Comparison of ENCODE assay signal across 36 cellular contexts in genomic region chr11:32302826-32303225, GRCh38.
"Had no signal": no experiment of that assay in that cellular context is flagged by ENCODE, and none has a peak within 500 bp of the region (broad histone marks: within the 10 kb centered on the region; RNA-seq: fewer than 3 reads in every experiment).

No MANE protein-coding gene starts in this region.

- H3K27me3 ChIP-seq: body of pancreas, cardiac muscle cell, esophagus muscularis mucosa, gastroesophageal sphincter had no signal

- H3K9me3 Mint-ChIP-seq: activated B cell treated with CpG ODN at 0.5 μM for 24 hours; activated CD8-positive, alpha-beta T cell treated with anti-CD3 and anti-CD28 coated beads for 36 hours; activated naive CD4-positive, alpha-beta T cell treated with anti-CD3 and anti-CD28 coated beads for 36 hours; activated naive CD4-positive, alpha-beta T cell treated with anti-CD3 and anti-CD28 coated beads, Interleukin-2, amount 50 U/mL, for 24 hours; activated naive CD8-positive, alpha-beta T cell treated with anti-CD3 and anti-CD28 coated beads for 36 hours; activated naive CD8-positive, alpha-beta T cell treated with anti-CD3 and anti-CD28 coated beads, Interleukin-2, amount 50 U/mL, for 24 hours; activated T-helper 1 cell treated with anti-CD3 and anti-CD28 coated beads, Interleukin-12 subunit alpha, Interleukin-12 subunit beta, Interleukin-2, Interleukin-4 antibody, amounts not matched to agents 30 ng/mL and 10 ng/mL and 1 ng/mL, durations not matched to agents 14 hours and 24 hours and 36 hours; activated T-helper 2 cell treated with anti-CD3 and anti-CD28 coated beads, Interferon-gamma antibody, Interleukin-2, Interleukin-4, amounts not matched to agents 10 μg/mL and 5 μg/mL and 100 μg/mL, durations not matched to agents 14 hours and 24 hours and 36 hours; central memory CD8-positive, alpha-beta T cell; dendritic cell treated with granulocyte-macrophage colony-stimulating factor and Interleukin-4, amounts not matched to agents 40 ng/mL and 50 ng/mL, for 4 days; endodermal cell; T-helper 2 cell treated with Interferon-gamma antibody and Interleukin-4, amounts not matched to agents 5 μg/mL and 100 μg/mL, for 36 hours had no signal

- DNase-seq: activated B cell treated with CpG ODN at 0.5 μM for 24 hours; activated CD4-positive, alpha-beta T cell treated with anti-CD3 and anti-CD28 coated beads for 48 hours; activated CD4-positive, alpha-beta T cell treated with anti-CD3 and anti-CD28 coated beads, Interleukin-2, amount 50 U/mL, for 1 hour; activated CD4-positive, alpha-beta T cell treated with anti-CD3 and anti-CD28 coated beads, Interleukin-2, amount 50 U/mL, for 48 hours; activated CD8-positive, alpha-beta memory T cell treated with anti-CD3 and anti-CD28 coated beads for 24 hours; activated CD8-positive, alpha-beta T cell treated with anti-CD3 and anti-CD28 coated beads for 36 hours; activated effector memory CD4-positive, alpha-beta T cell treated with anti-CD3 and anti-CD28 coated beads, Interleukin-2, amount 50 U/mL, for 16 hours; activated naive CD4-positive, alpha-beta T cell treated with anti-CD3 and anti-CD28 coated beads for 36 hours; activated naive CD8-positive, alpha-beta T cell treated with anti-CD3 and anti-CD28 coated beads for 36 hours; activated naive CD8-positive, alpha-beta T cell treated with anti-CD3 and anti-CD28 coated beads, Interleukin-2, amount 50 U/mL, for 24 hours; activated T-cell treated with anti-CD3 and anti-CD28 coated beads, Interleukin-2, amount 50 U/mL, for 1 hour; activated T-cell treated with anti-CD3 and anti-CD28 coated beads, Interleukin-2, amount 50 U/mL, for 48 hours; adrenal gland; amygdala; aorta; body of pancreas; dorsolateral prefrontal cortex; effector memory CD4-positive, alpha-beta T cell; endodermal cell; erythroblast; foreskin melanocyte; head of caudate nucleus; T-helper 1 cell; T-helper 17 cell; T1000; WERI-Rb-1 had no signal

- H3K4me3 Mint-ChIP-seq: activated B cell treated with CpG ODN at 0.5 μM for 24 hours; activated CD8-positive, alpha-beta T cell treated with anti-CD3 and anti-CD28 coated beads for 36 hours; activated naive CD4-positive, alpha-beta T cell treated with anti-CD3 and anti-CD28 coated beads for 36 hours; activated naive CD4-positive, alpha-beta T cell treated with anti-CD3 and anti-CD28 coated beads, Interleukin-2, amount 50 U/mL, for 24 hours; activated naive CD8-positive, alpha-beta T cell treated with anti-CD3 and anti-CD28 coated beads for 36 hours; activated naive CD8-positive, alpha-beta T cell treated with anti-CD3 and anti-CD28 coated beads, Interleukin-2, amount 50 U/mL, for 24 hours; activated T-helper 1 cell treated with anti-CD3 and anti-CD28 coated beads, Interleukin-12 subunit alpha, Interleukin-12 subunit beta, Interleukin-2, Interleukin-4 antibody, amounts not matched to agents 30 ng/mL and 10 ng/mL and 1 ng/mL, durations not matched to agents 14 hours and 24 hours and 36 hours; central memory CD8-positive, alpha-beta T cell; dendritic cell treated with granulocyte-macrophage colony-stimulating factor and Interleukin-4, amounts not matched to agents 40 ng/mL and 50 ng/mL, for 4 days; endodermal cell; T-helper 17 cell; T-helper 2 cell treated with Interferon-gamma antibody and Interleukin-4, amounts not matched to agents 5 μg/mL and 100 μg/mL, for 36 hours had no signal

- H3K27ac Mint-ChIP-seq: activated B cell treated with CpG ODN at 0.5 μM for 24 hours; activated CD8-positive, alpha-beta T cell treated with anti-CD3 and anti-CD28 coated beads for 36 hours; activated naive CD4-positive, alpha-beta T cell treated with anti-CD3 and anti-CD28 coated beads for 36 hours; activated naive CD4-positive, alpha-beta T cell treated with anti-CD3 and anti-CD28 coated beads, Interleukin-2, amount 50 U/mL, for 24 hours; activated naive CD8-positive, alpha-beta T cell treated with anti-CD3 and anti-CD28 coated beads for 36 hours; activated naive CD8-positive, alpha-beta T cell treated with anti-CD3 and anti-CD28 coated beads, Interleukin-2, amount 50 U/mL, for 24 hours; activated T-helper 1 cell treated with anti-CD3 and anti-CD28 coated beads, Interleukin-12 subunit alpha, Interleukin-12 subunit beta, Interleukin-2, Interleukin-4 antibody, amounts not matched to agents 30 ng/mL and 10 ng/mL and 1 ng/mL, durations not matched to agents 14 hours and 24 hours and 36 hours; activated T-helper 2 cell treated with anti-CD3 and anti-CD28 coated beads, Interferon-gamma antibody, Interleukin-2, Interleukin-4, amounts not matched to agents 10 μg/mL and 5 μg/mL and 100 μg/mL, durations not matched to agents 14 hours and 24 hours and 36 hours; dendritic cell treated with granulocyte-macrophage colony-stimulating factor and Interleukin-4, amounts not matched to agents 40 ng/mL and 50 ng/mL, for 4 days; endodermal cell; T-helper 17 cell; T-helper 2 cell treated with Interferon-gamma antibody and Interleukin-4, amounts not matched to agents 5 μg/mL and 100 μg/mL, for 36 hours had no signal

- H3K4me1 ChIP-seq: adrenal gland, body of pancreas, esophagus muscularis mucosa, gastroesophageal sphincter had no signal

- H3K27ac ChIP-seq: adrenal gland, body of pancreas, cardiac muscle cell, coronary artery, dorsolateral prefrontal cortex, esophagus muscularis mucosa, gastroesophageal sphincter, WERI-Rb-1 had no signal

- H3K4me1 Mint-ChIP-seq: activated B cell treated with CpG ODN at 0.5 μM for 24 hours; activated naive CD4-positive, alpha-beta T cell treated with anti-CD3 and anti-CD28 coated beads, Interleukin-2, amount 50 U/mL, for 24 hours; activated naive CD8-positive, alpha-beta T cell treated with anti-CD3 and anti-CD28 coated beads, Interleukin-2, amount 50 U/mL, for 24 hours; central memory CD8-positive, alpha-beta T cell; endodermal cell had no signal

- H3K4me3 ChIP-seq: adrenal gland, body of pancreas, cardiac muscle cell, coronary artery, dorsolateral prefrontal cortex, esophagus muscularis mucosa, gastroesophageal sphincter had no signal

- H3K27me3 Mint-ChIP-seq: activated B cell treated with CpG ODN at 0.5 μM for 24 hours; activated CD8-positive, alpha-beta T cell treated with anti-CD3 and anti-CD28 coated beads for 36 hours; activated naive CD4-positive, alpha-beta T cell treated with anti-CD3 and anti-CD28 coated beads, Interleukin-2, amount 50 U/mL, for 24 hours; activated naive CD8-positive, alpha-beta T cell treated with anti-CD3 and anti-CD28 coated beads for 36 hours; activated naive CD8-positive, alpha-beta T cell treated with anti-CD3 and anti-CD28 coated beads, Interleukin-2, amount 50 U/mL, for 24 hours; central memory CD8-positive, alpha-beta T cell; dendritic cell treated with granulocyte-macrophage colony-stimulating factor and Interleukin-4, amounts not matched to agents 40 ng/mL and 50 ng/mL, for 4 days had no signal

- H3K36me3 Mint-ChIP-seq: activated naive CD4-positive, alpha-beta T cell treated with anti-CD3 and anti-CD28 coated beads, Interleukin-2, amount 50 U/mL, for 24 hours; activated naive CD8-positive, alpha-beta T cell treated with anti-CD3 and anti-CD28 coated beads for 36 hours had no signal

- H3K9me3 ChIP-seq: adrenal gland, body of pancreas, esophagus muscularis mucosa, gastroesophageal sphincter had no signal

- H3K36me3 ChIP-seq: adrenal gland, cardiac muscle cell, esophagus muscularis mucosa, gastroesophageal sphincter, WERI-Rb-1 had no signal
